Comparison of ENCODE assay signal across 21 cellular contexts in genomic region chr20:22728146-22728745, GRCh38.
DNase-seq lines count a peak whose midpoint lies in the region; ATAC-seq, FAIRE-seq and TF ChIP-seq lines count a peak whose summit lies in the region.
"Had no signal": no experiment of that assay in that cellular context is flagged by ENCODE, and none has a peak within 500 bp of the region (broad histone marks: within the 10 kb centered on the region; RNA-seq: fewer than 3 reads in every experiment).

No MANE protein-coding gene starts in this region.

- H3K27me3 Mint-ChIP-seq in osteocyte (ENCODE audit: unreplicated experiment), result no peaks in the 10 kb centered on the region

- H3K27me3 ChIP-seq in bronchial epithelial cell (ENCODE audit: control insufficient read depth, insufficient read depth, low read length), result no peaks in the 10 kb centered on the region
- H3K27me3 ChIP-seq: BE2C, Peyer's patch, SJSA1 had no signal

- no peak for ATAC-seq in GM18511 (IDR thresholded peaks at IDR 0.05; ENCODE audit: unreplicated experiment)
- ATAC-seq: GM23338, Right ventricle myocardium inferior had no signal

- DNase-seq in COR-L47 (lab: John Stamatoyannopoulos, UW) (peak; percentile 14), NCI-H69 (lab: John Stamatoyannopoulos, UW) (peak; percentile 69), bronchial epithelial cell (ENCODE audit: low read depth) (no peak), osteocyte (ENCODE audit: extremely low spot score, unreplicated experiment) (no peak), germinal center (ENCODE audit: low spot score) (no peak), HPDE6-E6E7 (ENCODE audit: extremely low spot score) (no peak), NCI-H1092 (lab: John Stamatoyannopoulos, UW) (no peak)
- DNase-seq: BE2C; EL; HCEC 1CT; IMR-90; NCI-H1417 treated with DMSO at 0.1 percent for 48 hours; NCI-H187 treated with DMSO at 0.1 percent for 48 hours; NCI-H2107; NCI-H446 treated with DMSO at 0.1 percent for 48 hours; NK-92 treated with Interleukin-12 subunit alpha and Interleukin-12 subunit beta, amount 100 ng/mL, for 24 hours; Peyer's patch had no signal

- peak overlapping the region; percentile 52 for H3K27ac Mint-ChIP-seq in osteocyte (ENCODE audit: unreplicated experiment)
- H3K27ac Mint-ChIP-seq: GM23338 had no signal

- no peaks in the 10 kb centered on the region for H3K36me3 ChIP-seq in bronchial epithelial cell (ENCODE audit: control insufficient read depth, insufficient read depth, low read length)
- H3K36me3 ChIP-seq: BE2C, Peyer's patch, SJSA1 had no signal

- H3K4me3 Mint-ChIP-seq in osteocyte (ENCODE audit: unreplicated experiment), result no peak overlapping the region
- H3K4me3 Mint-ChIP-seq: GM23338 had no signal

- TF ChIP-seq CTCF in bronchial epithelial cell (IDR thresholded peaks at IDR 0.05; ENCODE audit: insufficient read depth, low read length, severe bottlenecking) (no peak), osteocyte (IDR thresholded peaks at IDR 0.05) (no peak)

- H3K36me3 Mint-ChIP-seq in osteocyte (ENCODE audit: unreplicated experiment), result no peaks in the 10 kb centered on the region

- H3K4me1 Mint-ChIP-seq in osteocyte (ENCODE audit: unreplicated experiment), result peaks cover 35% of the 10 kb centered on the region
- H3K4me1 Mint-ChIP-seq: GM23338 had no signal

- H3K4me3 ChIP-seq in bronchial epithelial cell (ENCODE audit: low read depth, low read length), result no peak overlapping the region
- H3K4me3 ChIP-seq: GM23338, Peyer's patch, SJSA1 had no signal

- FAIRE-seq in bronchial epithelial cell (lab: Jason Lieb, UNC), result peak; percentile 77

- no peaks in the 10 kb centered on the region for H3K9me3 Mint-ChIP-seq in osteocyte (ENCODE audit: unreplicated experiment)

Comparison
In these comparisons a context has a peak if more than half of its experiments do, and no peak if none do; other contexts are left out.
1. DNase-seq: peak in COR-L47 (single experiment) and NCI-H69 (single experiment); none in bronchial epithelial cell (single experiment), osteocyte (single experiment), germinal center (single experiment), HPDE6-E6E7 (single experiment) and NCI-H1092 (single experiment).